In the genomic region with DNA sequence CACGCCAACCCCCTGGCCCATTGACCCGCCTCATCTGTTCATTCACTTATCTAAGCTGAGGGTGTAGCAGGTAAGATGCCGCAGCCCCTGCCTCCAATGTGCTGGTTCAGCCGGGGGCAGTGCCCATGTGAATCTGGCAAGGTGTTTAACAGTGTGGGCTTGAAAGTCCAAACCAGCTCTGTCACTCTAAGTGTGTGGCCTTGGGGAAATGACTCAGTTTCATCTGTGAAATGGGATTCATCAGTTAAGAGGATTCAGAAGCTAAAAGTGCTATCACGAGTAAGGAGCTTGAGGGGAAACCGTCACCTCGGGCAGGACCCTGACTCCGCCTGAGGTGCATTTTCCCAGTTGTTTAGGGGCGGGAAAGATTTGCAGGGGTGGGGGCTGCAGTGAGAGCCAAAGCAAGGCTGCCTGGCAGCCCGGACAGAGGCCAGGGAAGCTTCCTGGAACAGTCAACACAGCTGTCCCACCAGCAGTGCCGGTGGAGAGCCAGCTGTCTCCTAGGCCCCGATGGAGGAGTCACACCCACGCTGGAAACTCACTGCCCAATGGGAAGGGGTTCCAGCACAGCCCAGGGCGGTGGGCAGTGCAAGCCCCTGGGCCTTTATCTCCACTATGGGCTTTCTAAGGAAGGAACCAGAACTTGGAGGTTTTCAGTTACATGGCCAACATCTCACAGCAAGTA, we compare ENCODE assay signal across 7 cellular contexts. TPM values are rescaled to one million over a fixed set of nuclear protein-coding genes. Genes with fewer than 3 reads are reported as not detected.
DNase-seq lines count a peak whose midpoint lies in the region; ATAC-seq and TF ChIP-seq lines count a peak whose summit lies in the region.

No MANE protein-coding gene starts in this region.

- H4K20me1 ChIP-seq in GM23338 (replicated peaks; ENCODE audit: insufficient read depth): peaks cover 5% of the 10 kb centered on the region; the same call in 1 of the 2 replicates

- H3K79me2 ChIP-seq in GM23338 (replicated peaks; ENCODE audit: insufficient read depth): no peaks in the 10 kb centered on the region

- H3K36me3 Mint-ChIP-seq in GM23338 (ENCODE audit: low read depth): no peaks in the 10 kb centered on the region; the same call in 2 of the 3 replicates
- no peaks in the 10 kb centered on the region for H3K36me3 Mint-ChIP-seq in T-cell

- H3F3A ChIP-seq in GM23338 (replicated peaks; ENCODE audit: low read depth): peaks cover 11% of the 10 kb centered on the region

- POLR2A ChIA-PET in T-cell (lab: Charles Lee): interaction anchor here in 1 of 2 donors (0.6 kb wide), 1 partner anchor 603 kb away, joined by 6 read pairs; no protein-coding TSS in a partner anchor

- H3K36me3 ChIP-seq in GM23338 (ENCODE audit: insufficient read depth) (no peaks in the 10 kb centered on the region), left ventricle myocardium inferior (peaks cover 7% of the 10 kb centered on the region)

- ATAC-seq in GM23338: no peak
- ATAC-seq in T-cell (replicated peaks in 1 of 4): no peak

- no peak overlapping the region for H3K27ac Mint-ChIP-seq in GM23338
- peak overlapping the region; percentile 61 to 72 for H3K27ac Mint-ChIP-seq in T-cell

- peak overlapping the region; percentile 73 for H3K4me2 ChIP-seq in GM23338

- no peak overlapping the region for H2AFZ ChIP-seq in GM23338

- H3K4me1 Mint-ChIP-seq in GM23338: peaks cover 28% of the 10 kb centered on the region
- H3K4me1 Mint-ChIP-seq in T-cell: peaks cover 8 to 16% (median 14%) of the 10 kb centered on the region in 3 donors

- no peaks in the 10 kb centered on the region for H3K9me3 ChIP-seq in left ventricle myocardium inferior (replicated peaks)

- H3K4me3 Mint-ChIP-seq in GM23338 (no peak overlapping the region), T-cell (peak overlapping the region; percentile 71 to 77 (median 75))

- H3K27me3 Mint-ChIP-seq in GM23338 (ENCODE audit: insufficient read depth, low read depth, poor library complexity): peaks cover 49% of the 10 kb centered on the region
- no peaks in the 10 kb centered on the region for H3K27me3 Mint-ChIP-seq in T-cell

- H3K4me1 ChIP-seq in GM23338 (ENCODE audit: insufficient read depth): peaks cover 33% of the 10 kb centered on the region
- H3K4me1 ChIP-seq in left ventricle myocardium inferior: peaks cover 31% of the 10 kb centered on the region

- H3K9me3 Mint-ChIP-seq in GM23338: peaks cover 3% of the 10 kb centered on the region; the same call in 2 of the 3 replicates
- H3K9me3 Mint-ChIP-seq in T-cell: no peaks in the 10 kb centered on the region

- H3K27ac ChIP-seq in GM23338 (ENCODE audit: low read depth) (no peak overlapping the region), left ventricle myocardium inferior (replicated peaks) (peak overlapping the region; percentile 86), skin epidermis (peak overlapping the region in 16 of 21 experiments; percentile 13 to 75 (median 57))

- H3K9me2 ChIP-seq in GM23338 (ENCODE audit: insufficient read depth): no peaks in the 10 kb centered on the region

- H3K4me3 ChIP-seq in GM23338 (no peak overlapping the region; the same call in 1 of the 2 replicates), left ventricle myocardium inferior (peak overlapping the region; percentile 68), skin epidermis (peak overlapping the region in 5 of 7 experiments; percentile 6 to 36 (median 17)), foreskin fibroblast (ENCODE audit: low read depth in 1 of 2, low read length in 2 of 2) (peak overlapping the region in 1 of 2 donors; percentile 51)

- intact Hi-C loops in left ventricle myocardium inferior (cut with micrococcal nuclease): loop anchor here (5.0 kb wide), 1 partner anchor 41 kb away; no protein-coding TSS in a partner anchor

- H3K27me3 ChIP-seq in GM23338 (ENCODE audit: insufficient read depth) (peaks cover 49% of the 10 kb centered on the region), left ventricle myocardium inferior (ENCODE audit: low read depth) (no peaks in the 10 kb centered on the region)

- DNase-seq in GM23338 (ENCODE audit: low spot score) (no peak), T-cell (no peak), left ventricle myocardium inferior (no peak), foreskin fibroblast (no peak), NAMALWA (ENCODE audit: low spot score) (no peak)
- DNase-seq in NK-92 treated with Interleukin-12 subunit alpha and Interleukin-12 subunit beta, amount 100 ng/mL, for 24 hours (lab: John Stamatoyannopoulos, UW): no peak

- CTCF ChIA-PET in T-cell (lab: Charles Lee): interaction anchor here in 1 of 2 donors (0.5 to 1.9 kb wide), 3 partner anchors 9 to 808 kb away, joined by 3 to 14 read pairs (median 3); partner anchors contain the start of gene URM1

- no peak for TF ChIP-seq CTCF in GM23338 (conservative IDR thresholded peaks at IDR 0.05; ENCODE audit: low read depth in 2 of 2)
- TF ChIP-seq CTCF in left ventricle myocardium inferior (IDR thresholded peaks at IDR 0.05; ENCODE audit: borderline replicate concordance): no peak
- no peak for TF ChIP-seq CTCF in foreskin fibroblast (IDR thresholded peaks at IDR 0.05; ENCODE audit: low read depth, low read length)

TF ChIP-seq in GM23338, 12 proteins besides CTCF, POLR2A, EP300 and RAD21 (continues in another document):
- TF ChIP-seq POLR2AphosphoS5 (IDR thresholded peaks at IDR 0.05; ENCODE audit: low read depth) (no peak), STAT1 (IDR thresholded peaks at IDR 0.05; ENCODE audit: unreplicated experiment) (no peak)

RNA-seq across cellular contexts. Expression of gene URM1, which starts 9.7 kb away (rescaled TPM):
- 45.3 and 47.8 TPM in 2 replicates for total RNA-seq in GM23338 (2014; rRNA removed; shearing (Covaris generic))
- polyA plus RNA-seq in GM23338 (2016; fragmentation: Nextera tagmentation; extraction: Ambion mirVana): 27.9 and 28.6 TPM in 2 replicates
- 10 to 100 TPM; 38.7 to 55.8 (median 52.5) TPM for total RNA-seq in T-cell
- total RNA-seq in left ventricle myocardium inferior: 57.0 TPM

RNA-seq across cellular contexts. Expression of gene SLC27A4, which starts 21.1 kb away (rescaled TPM):
- total RNA-seq in GM23338 (2014; rRNA removed; shearing (Covaris generic)): 21.4 and 25.3 TPM in 2 replicates
- 7.9 and 9.9 TPM in 2 replicates for polyA plus RNA-seq in GM23338 (2016; fragmentation: Nextera tagmentation; extraction: Ambion mirVana)
- total RNA-seq in T-cell (10 to 100 TPM in 3 of 5 donors, 1 to 10 TPM in 2; 7.3 to 18.4 (median 17.5) TPM), left ventricle myocardium inferior (18.8 TPM)

RNA-seq across cellular contexts. Expression of gene COQ4, which starts 38.8 kb away (rescaled TPM):
- 29.2 and 35.3 TPM in 2 replicates for total RNA-seq in GM23338 (2014; rRNA removed; shearing (Covaris generic))
- polyA plus RNA-seq in GM23338 (2016; fragmentation: Nextera tagmentation; extraction: Ambion mirVana): 34.5 and 37.0 TPM in 2 replicates
- total RNA-seq in T-cell (10 to 100 TPM; 32.2 to 60.0 (median 54.5) TPM), left ventricle myocardium inferior (32.0 TPM)

RNA-seq across cellular contexts. Expression of gene TRUB2, which starts 39.2 kb away (rescaled TPM):
- 12.0 and 15.4 TPM in 2 replicates for total RNA-seq in GM23338 (2014; rRNA removed; shearing (Covaris generic))
- 29.4 and 31.4 TPM in 2 replicates for polyA plus RNA-seq in GM23338 (2016; fragmentation: Nextera tagmentation; extraction: Ambion mirVana)
- total RNA-seq in T-cell (10 to 100 TPM; 12.4 to 22.9 (median 21.9) TPM), left ventricle myocardium inferior (43.7 TPM)

RNA-seq across cellular contexts. Expression of gene CERCAM, which starts 59.2 kb away (rescaled TPM):
- total RNA-seq in GM23338 (2014; rRNA removed; shearing (Covaris generic)): 5.6 and 7.9 TPM in 2 replicates
- 2.7 TPM in 2 replicates for polyA plus RNA-seq in GM23338 (2016; fragmentation: Nextera tagmentation; extraction: Ambion mirVana)
- 1 to 10 TPM in 4 of 5 donors, under 1 TPM in 1; 0.30 to 1.9 (median 1.3) TPM for total RNA-seq in T-cell
- total RNA-seq in left ventricle myocardium inferior: 8.5 TPM
